28 cellular contexts compared by ENCODE assay signal in the genomic region with DNA sequence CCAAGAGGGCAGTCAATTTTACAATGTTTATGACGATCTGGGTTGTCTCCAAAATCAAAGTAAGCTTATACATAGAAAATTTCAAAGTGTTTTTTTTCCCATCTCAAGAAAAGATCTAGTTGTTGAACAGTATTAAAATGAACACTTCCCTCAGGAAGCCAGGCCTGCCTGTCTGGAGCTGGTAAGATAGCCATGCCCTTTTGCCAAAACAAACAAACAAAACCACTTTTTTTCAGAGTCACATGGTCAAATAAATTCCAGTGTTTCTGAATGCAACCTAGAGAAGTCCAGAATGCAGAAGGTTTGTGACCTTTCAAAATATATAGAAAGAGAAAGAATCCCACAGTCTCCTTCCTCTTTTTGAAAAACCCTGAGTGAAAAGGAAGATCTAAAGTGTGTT.
"Had no signal": no experiment of that assay in that cellular context is flagged by ENCODE, and none has a peak within 500 bp of the region (broad histone marks: within the 10 kb centered on the region; RNA-seq: fewer than 3 reads in every experiment).

No MANE protein-coding gene starts in this region.

- DNase-seq: activated CD4-positive, alpha-beta memory T cell treated with anti-CD3 and anti-CD28 coated beads, Interleukin-2, amount 10 ng/mL, durations not matched to agents 7 days and 5 days; activated CD4-positive, alpha-beta T cell treated with anti-CD3 and anti-CD28 coated beads, Interleukin-2, amount 50 U/mL, for 1 hour; activated CD4-positive, CD25-positive, alpha-beta regulatory T cell; activated gamma-delta T cell; activated naive CD4-positive, alpha-beta T cell treated with anti-CD3 and anti-CD28 coated beads for 36 hours; activated T-cell treated with anti-CD3 and anti-CD28 coated beads for 4 hours; activated T-cell treated with anti-CD3 and anti-CD28 coated beads, Interleukin-2, amount 50 U/mL, for 48 hours; amygdala; Kasumi-1; KBM-7; MV-4-11; NCI-H1092 treated with DMSO at 0.1 percent for 48 hours; NCI-H1417 treated with DMSO at 0.1 percent for 48 hours; NCI-H1694; NCI-H2029; NCI-H2107; NCI-H2171 treated with DMSO at 0.1 percent for 48 hours; NCI-H345; NCI-H510A; NCI-H526 treated with DMSO at 0.1 percent for 48 hours; NK-92 treated with Interleukin-12 subunit alpha and Interleukin-12 subunit beta, amount 100 ng/mL, for 24 hours; OCI-M1; RPMI8226; SHP77; T-helper 17 cell; T-helper 9 cell had no signal

- ATAC-seq: activated T-helper 17 cell treated with anti-CD3 and anti-CD28 coated beads, Interleukin-2, amount 50 U/mL, for 72 hours; Panc1; T-helper 17 cell had no signal
